Comparison of ENCODE assay signal across 9 cellular contexts in genomic region chr11:83061883-83062282, GRCh38. TPM values are rescaled to one million over a fixed set of nuclear protein-coding genes. Genes with fewer than 3 reads are reported as not detected.
DNase-seq lines count a peak whose midpoint lies in the region; ATAC-seq and TF ChIP-seq lines count a peak whose summit lies in the region.
"Had no signal": no experiment of that assay in that cellular context is flagged by ENCODE, and none has a peak within 500 bp of the region (broad histone marks: within the 10 kb centered on the region; RNA-seq: fewer than 3 reads in every experiment).

No MANE protein-coding gene starts in this region.

- H3K4me1 ChIP-seq in PC-9 (replicated peaks; ENCODE audit: insufficient read depth) = peaks cover 14% of the 10 kb centered on the region

- H3K27me3 Mint-ChIP-seq in activated CD4-positive, alpha-beta memory T cell treated with anti-CD3 and anti-CD28 coated beads for 36 hours = no peaks in the 10 kb centered on the region

- no peaks in the 10 kb centered on the region for H4K20me1 ChIP-seq in PC-9 (ENCODE audit: insufficient read depth)

- no peaks in the 10 kb centered on the region for H3K9me2 ChIP-seq in PC-9 (ENCODE audit: insufficient read depth)

- DNase-seq in GM10266 (ENCODE audit: extremely low spot score) = peak; percentile 51
- no peak for DNase-seq in activated CD4-positive, alpha-beta memory T cell treated with anti-CD3 and anti-CD28 coated beads for 36 hours
- no peak for DNase-seq in SW480 (ENCODE audit: low spot score)
- no peak for DNase-seq in glomerular visceral epithelial cell (ENCODE audit: extremely low spot score)
- DNase-seq in PC-9 = no peak
- DNase-seq in activated CD4-positive, CD25-positive, alpha-beta regulatory T cell treated with anti-CD3 and anti-CD28 coated beads, Interleukin-2, amount 50 U/mL, for 72 hours = no peak
- DNase-seq: activated CD4-positive, alpha-beta T cell treated with anti-CD3 and anti-CD28 coated beads, Interleukin-2, amount 50 U/mL, for 48 hours had no signal

- H2AFZ ChIP-seq in PC-9 = no peak overlapping the region

- H3K9me3 Mint-ChIP-seq in activated CD4-positive, alpha-beta memory T cell treated with anti-CD3 and anti-CD28 coated beads for 36 hours = peaks cover 4% of the 10 kb centered on the region

- H3K4me3 ChIP-seq in PC-9 = no peak overlapping the region

- H3K79me2 ChIP-seq in PC-9 (ENCODE audit: low read depth) = no peaks in the 10 kb centered on the region

- H3K27ac ChIP-seq in PC-9 = no peak overlapping the region

- H3K9me3 ChIP-seq in PC-9 (ENCODE audit: insufficient read depth, low read depth) = no peaks in the 10 kb centered on the region

- H3K4me1 Mint-ChIP-seq in activated CD4-positive, alpha-beta memory T cell treated with anti-CD3 and anti-CD28 coated beads for 36 hours (ENCODE audit: low read depth) = peaks cover 42% of the 10 kb centered on the region

- H3K27me3 ChIP-seq in PC-9 (ENCODE audit: insufficient read depth, low read depth) = no peaks in the 10 kb centered on the region

- CTCF ChIA-PET in activated CD4-positive, alpha-beta memory T cell treated with anti-CD3 and anti-CD28 coated beads for 36 hours (lab: Charles Lee) = interaction anchor here (0.8 to 1.7 kb wide), 4 partner anchors 9 to 188 kb away, joined by 3 to 4 read pairs (median 3); no protein-coding TSS in a partner anchor
- CTCF ChIA-PET in PC-9 (lab: Charles Lee) = no interaction called here

- H3K4me3 Mint-ChIP-seq in activated CD4-positive, alpha-beta memory T cell treated with anti-CD3 and anti-CD28 coated beads for 36 hours = peak overlapping the region; percentile 71

- no peaks in the 10 kb centered on the region for H3F3A ChIP-seq in PC-9 (ENCODE audit: insufficient read depth, low read depth)

- intact Hi-C loops in activated CD4-positive, alpha-beta memory T cell treated with anti-CD3 and anti-CD28 coated beads for 36 hours (cut with micrococcal nuclease) = loop anchor here (2.0 kb wide), 3 partner anchors 55 to 95 kb away; partner anchors contain the start of gene PCF11
- intact Hi-C loops in PC-9 (cut with micrococcal nuclease; ENCODE audit: unreplicated experiment) = no loop called here

- peak overlapping the region; percentile 93 for H3K27ac Mint-ChIP-seq in activated CD4-positive, alpha-beta memory T cell treated with anti-CD3 and anti-CD28 coated beads for 36 hours

- peaks cover 15% of the 10 kb centered on the region for H3K36me3 Mint-ChIP-seq in activated CD4-positive, alpha-beta memory T cell treated with anti-CD3 and anti-CD28 coated beads for 36 hours

- POLR2A ChIA-PET in activated CD4-positive, alpha-beta memory T cell treated with anti-CD3 and anti-CD28 coated beads for 36 hours (lab: Charles Lee) = interaction anchor here (1.2 kb wide), 1 partner anchor 10 kb away, joined by 4 read pairs; the partner anchor contains the start of gene RAB30
- POLR2A ChIA-PET in PC-9 (lab: Charles Lee; ENCODE audit: unreplicated experiment) = no interaction called here

- no peaks in the 10 kb centered on the region for H3K36me3 ChIP-seq in PC-9 (ENCODE audit: low read depth)

- ATAC-seq in GM19372 (IDR thresholded peaks at IDR 0.05; ENCODE audit: low read depth, unreplicated experiment) (peak; percentile 60), HG03066 (IDR thresholded peaks at IDR 0.05; ENCODE audit: low read depth, unreplicated experiment) (peak; percentile 65)

- TF ChIP-seq CTCF in GM10266 (IDR thresholded peaks at IDR 0.05; ENCODE audit: control insufficient read depth, insufficient read depth, low read depth, missing control alignments) = no peak
- no peak for TF ChIP-seq CTCF in PC-9 (conservative IDR thresholded peaks at IDR 0.05)

- H3K4me2 ChIP-seq in PC-9 = no peak overlapping the region

- no TSS peak for BruUV-seq in PC-9 (replicated peaks; lab: Mats Ljungman, UMichigan)

RNA-seq across cellular contexts. Expression of gene RAB30, which starts 9.8 kb away (rescaled TPM):
- total RNA-seq in activated CD4-positive, alpha-beta memory T cell treated with anti-CD3 and anti-CD28 coated beads for 36 hours = 10 to 100 TPM; 11.5 to 12.9 TPM
- 3.2 and 3.6 TPM in 2 replicates for total RNA-seq in PC-9 (2021)
